In genomic region chr6:113713665-113714064, GRCh38 we compare ENCODE assay signal across 28 cellular contexts.
"Had no signal": no experiment of that assay in that cellular context is flagged by ENCODE, and none has a peak within 500 bp of the region (broad histone marks: within the 10 kb centered on the region; RNA-seq: fewer than 3 reads in every experiment).

No MANE protein-coding gene starts in this region.

- ATAC-seq: activated CD8-positive, alpha-beta memory T cell treated with anti-CD3 and anti-CD28 coated beads, Interleukin-2, amount 10 ng/mL, durations not matched to agents 7 days and 5 days; activated naive CD4-positive, alpha-beta T cell treated with anti-CD3 and anti-CD28 coated beads, Interleukin-2, amount 50 U/mL, for 72 hours; activated naive CD8-positive, alpha-beta T cell treated with anti-CD3 and anti-CD28 coated beads, Interleukin-2, amount 50 U/mL, for 24 hours; body of pancreas; PC-3; T-helper 17 cell had no signal

- H3K4me1 Mint-ChIP-seq: activated CD4-positive, alpha-beta T cell treated with anti-CD3 and anti-CD28 coated beads, Interleukin-2, amount 10 ng/mL, durations not matched to agents 24 days and 14 days; activated CD8-positive, alpha-beta memory T cell treated with anti-CD3 and anti-CD28 coated beads, Interleukin-2, amount 10 ng/mL, durations not matched to agents 7 days and 5 days; activated naive CD8-positive, alpha-beta T cell treated with anti-CD3 and anti-CD28 coated beads, Interleukin-2, amount 50 U/mL, for 24 hours; T-helper 17 cell had no signal

- H3K4me3 ChIP-seq: ascending aorta, body of pancreas had no signal

- H3K4me1 ChIP-seq: ascending aorta, body of pancreas had no signal

- H3K4me3 Mint-ChIP-seq: activated B cell treated with CpG ODN at 0.5 μM for 24 hours; activated CD4-positive, alpha-beta T cell treated with anti-CD3 and anti-CD28 coated beads, Interleukin-2, amount 10 ng/mL, durations not matched to agents 24 days and 14 days; activated CD8-positive, alpha-beta memory T cell treated with anti-CD3 and anti-CD28 coated beads, Interleukin-2, amount 10 ng/mL, durations not matched to agents 7 days and 5 days; activated naive CD8-positive, alpha-beta T cell treated with anti-CD3 and anti-CD28 coated beads, Interleukin-2, amount 50 U/mL, for 24 hours; activated T-cell treated with anti-CD3 and anti-CD28 coated beads, Interleukin-2, amount 50 U/mL, for 24 hours; activated T-helper 1 cell treated with anti-CD3 and anti-CD28 coated beads, Interleukin-12 subunit alpha, Interleukin-12 subunit beta, Interleukin-2, Interleukin-4 antibody, amounts not matched to agents 30 ng/mL and 10 ng/mL and 1 ng/mL, durations not matched to agents 14 hours and 24 hours and 36 hours; T-helper 17 cell had no signal

- H3K9me3 ChIP-seq: ascending aorta, body of pancreas had no signal

- H3K36me3 ChIP-seq: ascending aorta had no signal

- DNase-seq: activated B cell treated with CpG ODN at 0.5 μM for 24 hours; activated CD4-positive, alpha-beta T cell treated with anti-CD3 and anti-CD28 coated beads for 1 hour; activated CD4-positive, alpha-beta T cell treated with anti-CD3 and anti-CD28 coated beads, Interleukin-2, amount 10 ng/mL, durations not matched to agents 24 days and 14 days; activated CD4-positive, alpha-beta T cell treated with anti-CD3 and anti-CD28 coated beads, Interleukin-2, amount 50 U/mL, for 48 hours; activated CD8-positive, alpha-beta memory T cell treated with anti-CD3 and anti-CD28 coated beads, Interleukin-2, amount 10 ng/mL, durations not matched to agents 7 days and 5 days; activated effector memory CD4-positive, alpha-beta T cell treated with Interleukin-2 at 50 U/mL for 16 hours; activated naive CD4-positive, alpha-beta T cell; activated naive CD8-positive, alpha-beta T cell treated with anti-CD3 and anti-CD28 coated beads, Interleukin-2, amount 50 U/mL, for 24 hours; activated T-cell treated with anti-CD3 and anti-CD28 coated beads, Interleukin-2, amount 50 U/mL, for 24 hours; amniotic stem cell; body of pancreas; central memory CD4-positive, alpha-beta T cell; Karpas-422; MM.1S; NCI-H1105; NCI-H1436; NCI-H1694 treated with DMSO at 0.1 percent for 48 hours; NCI-H2081 treated with DMSO at 0.1 percent for 48 hours; NCI-H2171 treated with DMSO at 0.1 percent for 48 hours; NCI-H226; NCI-H524; PC-3; SIG-M5; T-helper 17 cell; T-helper 9 cell had no signal

- H3K27ac Mint-ChIP-seq: activated B cell treated with CpG ODN at 0.5 μM for 24 hours; activated CD4-positive, alpha-beta T cell treated with anti-CD3 and anti-CD28 coated beads, Interleukin-2, amount 10 ng/mL, durations not matched to agents 24 days and 14 days; activated CD8-positive, alpha-beta memory T cell treated with anti-CD3 and anti-CD28 coated beads, Interleukin-2, amount 10 ng/mL, durations not matched to agents 7 days and 5 days; activated naive CD4-positive, alpha-beta T cell treated with anti-CD3 and anti-CD28 coated beads, Interleukin-2, amount 50 U/mL, for 72 hours; activated naive CD8-positive, alpha-beta T cell treated with anti-CD3 and anti-CD28 coated beads, Interleukin-2, amount 50 U/mL, for 24 hours; activated T-cell treated with anti-CD3 and anti-CD28 coated beads, Interleukin-2, amount 50 U/mL, for 24 hours; activated T-helper 1 cell treated with anti-CD3 and anti-CD28 coated beads, Interleukin-12 subunit alpha, Interleukin-12 subunit beta, Interleukin-2, Interleukin-4 antibody, amounts not matched to agents 30 ng/mL and 10 ng/mL and 1 ng/mL, durations not matched to agents 14 hours and 24 hours and 36 hours; T-helper 17 cell had no signal

- H3K27me3 ChIP-seq: ascending aorta, body of pancreas had no signal

- H3K9me3 Mint-ChIP-seq: activated B cell treated with CpG ODN at 0.5 μM for 24 hours; activated CD4-positive, alpha-beta T cell treated with anti-CD3 and anti-CD28 coated beads, Interleukin-2, amount 10 ng/mL, durations not matched to agents 24 days and 14 days; activated naive CD8-positive, alpha-beta T cell treated with anti-CD3 and anti-CD28 coated beads, Interleukin-2, amount 50 U/mL, for 24 hours; activated T-cell treated with anti-CD3 and anti-CD28 coated beads, Interleukin-2, amount 50 U/mL, for 24 hours; activated T-helper 1 cell treated with anti-CD3 and anti-CD28 coated beads, Interleukin-12 subunit alpha, Interleukin-12 subunit beta, Interleukin-2, Interleukin-4 antibody, amounts not matched to agents 30 ng/mL and 10 ng/mL and 1 ng/mL, durations not matched to agents 14 hours and 24 hours and 36 hours had no signal

- H3K36me3 Mint-ChIP-seq: activated CD8-positive, alpha-beta memory T cell treated with anti-CD3 and anti-CD28 coated beads, Interleukin-2, amount 10 ng/mL, durations not matched to agents 7 days and 5 days; activated naive CD4-positive, alpha-beta T cell treated with anti-CD3 and anti-CD28 coated beads, Interleukin-2, amount 50 U/mL, for 72 hours had no signal

- H3K27ac ChIP-seq: ascending aorta, body of pancreas had no signal

- H3K27me3 Mint-ChIP-seq: activated B cell treated with CpG ODN at 0.5 μM for 24 hours; activated CD4-positive, alpha-beta T cell treated with anti-CD3 and anti-CD28 coated beads, Interleukin-2, amount 10 ng/mL, durations not matched to agents 24 days and 14 days; activated CD8-positive, alpha-beta memory T cell treated with anti-CD3 and anti-CD28 coated beads, Interleukin-2, amount 10 ng/mL, durations not matched to agents 7 days and 5 days; activated naive CD8-positive, alpha-beta T cell treated with anti-CD3 and anti-CD28 coated beads, Interleukin-2, amount 50 U/mL, for 24 hours; activated T-cell treated with anti-CD3 and anti-CD28 coated beads, Interleukin-2, amount 50 U/mL, for 24 hours had no signal
